15 cellular contexts compared by ENCODE assay signal in genomic region chr20:20683922-20684321, GRCh38.
"Had no signal": no experiment of that assay in that cellular context is flagged by ENCODE, and none has a peak within 500 bp of the region (broad histone marks: within the 10 kb centered on the region; RNA-seq: fewer than 3 reads in every experiment).

No MANE protein-coding gene starts in this region.

- H3K27ac Mint-ChIP-seq: activated T-helper 1 cell treated with anti-CD3 and anti-CD28 coated beads, Interleukin-12 subunit alpha, Interleukin-12 subunit beta, Interleukin-2, Interleukin-4 antibody, amounts not matched to agents 30 ng/mL and 10 ng/mL and 1 ng/mL, durations not matched to agents 14 hours and 24 hours and 36 hours; mesothelial cell of epicardium; T-cell had no signal

- H3K4me3 Mint-ChIP-seq: activated T-helper 1 cell treated with anti-CD3 and anti-CD28 coated beads, Interleukin-12 subunit alpha, Interleukin-12 subunit beta, Interleukin-2, Interleukin-4 antibody, amounts not matched to agents 30 ng/mL and 10 ng/mL and 1 ng/mL, durations not matched to agents 14 hours and 24 hours and 36 hours; mesothelial cell of epicardium had no signal

- FAIRE-seq: astrocyte, bronchial epithelial cell, endometrium had no signal

- ATAC-seq: left colon, T-cell had no signal

- H3K9me3 ChIP-seq: transverse colon had no signal

- H3K27me3 ChIP-seq: dorsolateral prefrontal cortex, transverse colon had no signal

- DNase-seq: activated CD4-positive, alpha-beta T cell treated with anti-CD3 and anti-CD28 coated beads for 4 hours; dorsolateral prefrontal cortex; left colon; stimulated activated CD4-positive, alpha-beta T cell treated with anti-CD3 and anti-CD28 coated beads, Interleukin-12 subunit alpha, Interleukin-12 subunit beta, amount 100 ng/mL, for 4 hours; stimulated activated CD4-positive, alpha-beta T cell treated with anti-CD3 and anti-CD28 coated beads, Interleukin-2, amount 100 ng/mL, for 24 hours; T1000; transverse colon had no signal

- H2AFZ ChIP-seq: parathyroid adenoma had no signal

- H3K27ac ChIP-seq: dorsolateral prefrontal cortex, parathyroid adenoma, transverse colon had no signal

- H3K36me3 ChIP-seq: transverse colon had no signal

- H3K27me3 Mint-ChIP-seq: T-cell had no signal

- H3K9ac ChIP-seq: parathyroid adenoma had no signal

- H3K4me3 ChIP-seq: dorsolateral prefrontal cortex, lung, transverse colon had no signal

- H3K9me3 Mint-ChIP-seq: activated T-helper 1 cell treated with anti-CD3 and anti-CD28 coated beads, Interleukin-12 subunit alpha, Interleukin-12 subunit beta, Interleukin-2, Interleukin-4 antibody, amounts not matched to agents 30 ng/mL and 10 ng/mL and 1 ng/mL, durations not matched to agents 14 hours and 24 hours and 36 hours; mesothelial cell of epicardium; T-cell had no signal

- H3K4me1 Mint-ChIP-seq: mesothelial cell of epicardium had no signal
